Comparison of ENCODE assay signal across 1 cellular context in the genomic region with DNA sequence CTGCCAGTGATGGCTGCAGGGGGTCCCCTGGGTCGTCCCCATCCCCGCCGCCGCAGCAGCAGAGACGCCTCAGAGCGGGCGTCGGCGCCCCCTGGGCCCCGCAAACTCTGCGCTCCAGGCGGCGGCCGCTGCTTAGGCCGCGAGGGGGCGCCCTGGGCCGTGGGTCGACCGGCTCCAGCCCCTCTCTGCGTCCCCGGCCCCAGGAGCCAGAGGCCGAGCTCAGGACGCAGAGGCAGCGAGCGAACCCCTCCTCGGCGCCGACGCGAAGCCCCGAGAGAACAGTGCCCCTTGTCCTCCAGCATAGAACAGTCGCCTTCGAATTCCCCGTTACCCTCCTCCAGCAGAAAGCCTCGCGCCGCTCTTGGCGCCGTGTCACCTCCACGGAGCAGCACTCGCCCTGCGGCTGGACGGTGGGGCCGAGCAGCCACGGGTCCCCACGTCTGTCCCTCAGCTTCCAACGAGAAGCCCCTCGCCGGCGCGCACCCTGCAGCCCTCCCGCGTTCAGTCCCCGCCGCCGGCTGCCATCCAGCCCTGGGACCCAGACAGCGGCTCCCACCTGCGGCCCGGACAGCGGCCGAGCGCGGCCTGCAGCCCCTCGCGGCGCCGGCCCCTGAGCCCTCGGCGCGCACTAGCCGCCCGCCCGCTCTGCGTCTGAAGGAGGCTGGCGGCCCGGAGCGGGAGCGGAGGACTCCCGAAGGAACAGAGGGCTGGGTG.
TF ChIP-seq lines count a peak whose summit lies in the region.

No MANE protein-coding gene starts in this region.

TF ChIP-seq in WTC11, 78 proteins besides CTCF, POLR2A, EP300 and RAD21 (continued from another document):
- TF ChIP-seq AFF4 (CRISPR knock-in tag; IDR thresholded peaks at IDR 0.05; ENCODE audit: borderline replicate concordance): no peak
- no peak for TF ChIP-seq ZNF396 (CRISPR knock-in tag; IDR thresholded peaks at IDR 0.05; ENCODE audit: borderline replicate concordance)
